41 cellular contexts compared by ENCODE assay signal in genomic region chr9:122446819-122447484, GRCh38. TPM values are rescaled to one million over a fixed set of nuclear protein-coding genes. Genes with fewer than 3 reads are reported as not detected.
DNase-seq lines count a peak whose midpoint lies in the region; ATAC-seq, FAIRE-seq and TF ChIP-seq lines count a peak whose summit lies in the region.
"Had no signal": no experiment of that assay in that cellular context is flagged by ENCODE, and none has a peak within 500 bp of the region (broad histone marks: within the 10 kb centered on the region; RNA-seq: fewer than 3 reads in every experiment).

No MANE protein-coding gene starts in this region.

- POLR2A ChIA-PET in K562 (lab: Yijun Ruan, JAX): interaction anchor here (0.5 to 1.0 kb wide), 4 partner anchors 16 to 301 kb away, joined by 3 read pairs; no protein-coding TSS in a partner anchor

- H3K27me3 Mint-ChIP-seq in stimulated activated naive B cell treated with anti-CD40 and anti-IgM and Interleukin-4, amounts not matched to agents 10 μg/mL and 1 μg/mL and 100 μg/mL, for 72 hours: peaks cover 24 to 47% of the 10 kb centered on the region in 2 donors

- in situ Hi-C loops in K562 (cut with MboI): loop anchor here (10.0 kb wide), 1 partner anchor 72 kb away; the partner anchor contains the start of gene PTGS1

- no peaks in the 10 kb centered on the region for H3K79me2 ChIP-seq in K562 (ENCODE audit: control insufficient read depth, insufficient read depth, low read length)

- CTCF ChIA-PET in K562 (lab: Yijun Ruan, JAX; ENCODE audit: low intra/inter-chr PET ratio): no interaction called here

- H3K9me3 ChIP-seq in K562 (replicated peaks; ENCODE audit: control insufficient read depth, insufficient read depth, low read depth, low read length): peaks cover 27% of the 10 kb centered on the region
- H3K9me3 ChIP-seq: BE2C, esophagus squamous epithelium, gastroesophageal sphincter, sigmoid colon had no signal

- no peak for TF ChIP-seq RAD21 in K562 (CRISPR knock-in tag; conservative IDR thresholded peaks at IDR 0.05 in 1 of 2, IDR thresholded peaks at IDR 0.05 in 1 of 2)

- DNase-seq in EL (peak; percentile 33), NCI-H226 (peak; percentile 62), K562 (ENCODE audit: extremely low read depth in 1 of 4, low spot score in 3 of 4) (peak; percentile 47 to 81 (median 58)), fibroblast of villous mesenchyme (ENCODE audit: low read depth) (peak; percentile 8), NCI-H2227 (lab: John Stamatoyannopoulos, UW; ENCODE audit: unreplicated experiment) (no peak)
- DNase-seq in stimulated activated naive B cell treated with anti-CD40 and anti-IgM and Interleukin-4, amounts not matched to agents 10 μg/mL and 1 μg/mL and 100 μg/mL, for 72 hours: no peak
- DNase-seq in effector CD8-positive, alpha-beta T cell (lab: John Stamatoyannopoulos, UW): no peak
- no peak for DNase-seq in activated CD4-positive, alpha-beta T cell treated with anti-CD3 and anti-CD28 coated beads, Interleukin-2, amount 50 U/mL, for 48 hours
- DNase-seq: ACHN; activated CD4-positive, alpha-beta T cell treated with anti-CD3 and anti-CD28 coated beads for 4 hours; aorta; BE2C; CD8-positive, alpha-beta T cell; DMS 273 treated with DMSO at 0.1 percent for 48 hours; endodermal cell; esophagus squamous epithelium; hippocampal formation; KG1; naive thymus-derived CD8-positive, alpha-beta T cell; NCI-H1092 treated with DMSO at 0.1 percent for 48 hours; NCI-H187; NCI-H524 treated with DMSO at 0.1 percent for 48 hours; nucleus accumbens; PC-9; sigmoid colon; stimulated activated CD4-positive, alpha-beta T cell treated with anti-CD3 and anti-CD28 coated beads, Interleukin-4, amount 100 ng/mL, for 24 hours; WERI-Rb-1 had no signal

- H3K4me1 ChIP-seq in K562 (replicated peaks in 1 of 2; ENCODE audit: control insufficient read depth in 2 of 2, insufficient read depth in 2 of 2, low read length in 2 of 2): peaks cover 7 to 10% of the 10 kb centered on the region in 2 experiments; a peak in 3 of 5 replicates
- H3K4me1 ChIP-seq: BE2C, esophagus squamous epithelium, gastroesophageal sphincter, tibial nerve had no signal

- peak; percentile 87 for ATAC-seq in K562
- no peak for ATAC-seq in stimulated activated naive B cell treated with anti-CD40 and anti-IgM and Interleukin-4, amounts not matched to agents 10 μg/mL and 1 μg/mL and 100 μg/mL, for 72 hours (replicated peaks)
- ATAC-seq: activated T-helper 17 cell treated with anti-CD3 and anti-CD28 coated beads, Interleukin-2, amount 50 U/mL, for 72 hours; CD8-positive, alpha-beta T cell; gastroesophageal sphincter; naive thymus-derived CD8-positive, alpha-beta T cell had no signal

- intact Hi-C loops in K562 (cut with micrococcal nuclease): no loop called here

- no peaks in the 10 kb centered on the region for H3K4me1 Mint-ChIP-seq in stimulated activated naive B cell treated with anti-CD40 and anti-IgM and Interleukin-4, amounts not matched to agents 10 μg/mL and 1 μg/mL and 100 μg/mL, for 72 hours
- H3K4me1 Mint-ChIP-seq: activated T-helper 17 cell treated with anti-CD3 and anti-CD28 coated beads, Interleukin-2, amount 50 U/mL, for 72 hours; endodermal cell; naive thymus-derived CD8-positive, alpha-beta T cell had no signal

- no peak overlapping the region for H3K4me3 Mint-ChIP-seq in stimulated activated naive B cell treated with anti-CD40 and anti-IgM and Interleukin-4, amounts not matched to agents 10 μg/mL and 1 μg/mL and 100 μg/mL, for 72 hours
- H3K4me3 Mint-ChIP-seq: activated naive CD8-positive, alpha-beta T cell; activated T-helper 17 cell treated with anti-CD3 and anti-CD28 coated beads, Interleukin-2, amount 50 U/mL, for 72 hours; CD8-positive, alpha-beta T cell; endodermal cell; naive thymus-derived CD8-positive, alpha-beta T cell; T-helper 1 cell treated with Interleukin-12 subunit alpha and Interleukin-12 subunit beta and Interleukin-4 antibody, amounts not matched to agents 30 μg/mL and 1 μg/mL, for 36 hours had no signal

- peak; percentile 93 for TF ChIP-seq EP300 in K562 (IDR thresholded peaks at IDR 0.05; ENCODE audit: low read length)

- H3K27ac ChIP-seq in K562 (ENCODE audit: extremely low read depth, low read depth, low read length): peak overlapping the region; percentile 75
- H3K27ac ChIP-seq: coronary artery, gastroesophageal sphincter, PC-9, sigmoid colon, SK-N-MC, tibial nerve, WERI-Rb-1 had no signal

- H3K4me3 ChIP-seq in K562 (no peak overlapping the region), fibroblast of villous mesenchyme (ENCODE audit: low read depth, low read length) (no peak overlapping the region)
- H3K4me3 ChIP-seq: coronary artery, esophagus squamous epithelium, gastroesophageal sphincter, lung, PC-9, sigmoid colon, SK-N-MC, tibial nerve had no signal

- H3K9ac ChIP-seq in K562 (ENCODE audit: insufficient read depth in 1 of 2, low read depth in 2 of 2, low read length in 2 of 2): no peak overlapping the region

- H3K9me3 Mint-ChIP-seq in stimulated activated naive B cell treated with anti-CD40 and anti-IgM and Interleukin-4, amounts not matched to agents 10 μg/mL and 1 μg/mL and 100 μg/mL, for 72 hours: no peaks in the 10 kb centered on the region
- H3K9me3 Mint-ChIP-seq: activated T-helper 17 cell treated with anti-CD3 and anti-CD28 coated beads, Interleukin-2, amount 50 U/mL, for 72 hours; CD8-positive, alpha-beta T cell; naive thymus-derived CD8-positive, alpha-beta T cell; T-helper 1 cell treated with Interleukin-12 subunit alpha and Interleukin-12 subunit beta and Interleukin-4 antibody, amounts not matched to agents 30 μg/mL and 1 μg/mL, for 36 hours had no signal

- no peak for TF ChIP-seq CTCF in K562 (IDR thresholded peaks at IDR 0.05 in 2 of 3, conservative IDR thresholded peaks at IDR 0.05 in 1 of 3; ENCODE audit: insufficient read depth in 2 of 3, low read depth in 1 of 3, low read length in 3 of 3)
- TF ChIP-seq CTCF in fibroblast of villous mesenchyme (IDR thresholded peaks at IDR 0.05; ENCODE audit: insufficient read depth, low read depth, low read length): no peak

- H3K4me2 ChIP-seq in K562 (ENCODE audit: insufficient read depth, low read length): no peak overlapping the region
- H3K4me2 ChIP-seq: PC-9 had no signal

- no peak overlapping the region for H3K27ac Mint-ChIP-seq in stimulated activated naive B cell treated with anti-CD40 and anti-IgM and Interleukin-4, amounts not matched to agents 10 μg/mL and 1 μg/mL and 100 μg/mL, for 72 hours
- H3K27ac Mint-ChIP-seq: activated naive CD8-positive, alpha-beta T cell; activated T-helper 17 cell treated with anti-CD3 and anti-CD28 coated beads, Interleukin-2, amount 50 U/mL, for 72 hours; CD8-positive, alpha-beta T cell; endodermal cell; progenitor cell of endocrine pancreas; T-helper 1 cell treated with Interleukin-12 subunit alpha and Interleukin-12 subunit beta and Interleukin-4 antibody, amounts not matched to agents 30 μg/mL and 1 μg/mL, for 36 hours had no signal

- H3K36me3 Mint-ChIP-seq in stimulated activated naive B cell treated with anti-CD40 and anti-IgM and Interleukin-4, amounts not matched to agents 10 μg/mL and 1 μg/mL and 100 μg/mL, for 72 hours: no peaks in the 10 kb centered on the region
- H3K36me3 Mint-ChIP-seq: activated naive CD8-positive, alpha-beta T cell; CD8-positive, alpha-beta T cell; naive thymus-derived CD8-positive, alpha-beta T cell had no signal

- no peaks in the 10 kb centered on the region for H3K36me3 ChIP-seq in K562 (ENCODE audit: control insufficient read depth, insufficient read depth, low read length)
- H3K36me3 ChIP-seq: BE2C, esophagus squamous epithelium, gastroesophageal sphincter, sigmoid colon, tibial nerve, WERI-Rb-1 had no signal

- no peak for TF ChIP-seq POLR2A in K562 (conservative IDR thresholded peaks at IDR 0.05)

- peak; percentile 88 for FAIRE-seq in K562 (lab: Jason Lieb, UNC)
- FAIRE-seq: GM12891, H54 had no signal

- no peaks in the 10 kb centered on the region for H3K9me1 ChIP-seq in K562 (ENCODE audit: control insufficient read depth, insufficient read depth, low read length)

- H2AFZ ChIP-seq in K562 (ENCODE audit: low read depth, low read length): no peak overlapping the region
- H2AFZ ChIP-seq: PC-9 had no signal

- H4K20me1 ChIP-seq in K562 (replicated peaks; ENCODE audit: control insufficient read depth, insufficient read depth, low read length): no peaks in the 10 kb centered on the region

- 0% methylated on average over 3 of the region's 3 CpGs for WGBS in K562 (ENCODE audit: insufficient coverage, low coverage, missing lambda C conversion rate)

- BruUV-seq in K562 (replicated peaks; lab: Mats Ljungman, UMichigan): no TSS peak

- no peaks in the 10 kb centered on the region for H3K27me3 ChIP-seq in K562 (ENCODE audit: control insufficient read depth in 2 of 2, insufficient read depth in 2 of 2, low read length in 2 of 2)
- H3K27me3 ChIP-seq: BE2C, esophagus squamous epithelium, gastroesophageal sphincter, sigmoid colon, tibial nerve had no signal

TF ChIP-seq in K562, 482 proteins besides CTCF, POLR2A, EP300 and RAD21 (continues in another document):
- TF ChIP-seq BCL6 (CRISPR knock-in tag; IDR thresholded peaks at IDR 0.05) (peak; percentile 90; the same call in 1 of the 2 replicates), U2AF2 (optimal IDR thresholded peaks at IDR 0.05; ENCODE audit: low read depth, low read length) (no peak), TEAD2 (tag; IDR thresholded peaks at IDR 0.05) (no peak), EP400 (IDR thresholded peaks at IDR 0.05) (peak; percentile 51), CBFA2T3 (IDR thresholded peaks at IDR 0.05) (peak; percentile 99), PTBP1 (IDR thresholded peaks at IDR 0.05; ENCODE audit: low read depth, low read length) (no peak), ERF (CRISPR knock-in tag; IDR thresholded peaks at IDR 0.05) (no peak), ZBED1 (IDR thresholded peaks at IDR 0.05) (no peak)

RNA-seq across cellular contexts. Expression of gene OR1J1, which starts 30.8 kb away (rescaled TPM):
- not detected in 2 replicates for total RNA-seq in K562 (2011; cell fraction: chromatin; rRNA removed; ENCODE audit: low replicate concordance)
- total RNA-seq in K562 (2011; cell fraction: nucleolus; rRNA removed): not detected in 2 replicates
- not detected in 2 replicates for total RNA-seq in K562 (2011; cell fraction: nucleoplasm; rRNA removed)
- total RNA-seq in K562 (2014; rRNA removed) (not detected in 2 replicates), K562 (2014; rRNA removed; fragmentation: Illumina TruSeq; extraction: Trizol) (not detected in 2 replicates), K562 (2015; rRNA removed; fragmentation: Illumina TruSeq; extraction: Trizol) (not detected in 2 replicates), K562 (2021) (not detected in 2 replicates), fibroblast of villous mesenchyme (not detected in 2 replicates)
- polyA plus RNA-seq in K562 (2011; rRNA removed) (not detected in 2 replicates), K562 (2014; fragmentation: Illumina TruSeq; extraction: Trizol) (not detected in 2 replicates), K562 (2014; fragmentation: Nextera tagmentation; extraction: Ambion mirVana) (not detected), K562 (2014; rRNA removed) (not detected in 2 replicates)
- not detected in 2 replicates for polyA plus RNA-seq in K562 (2011; cell fraction: cytosol; rRNA removed)
- polyA plus RNA-seq in K562 (2011; cell fraction: nucleus; rRNA removed): not detected in 2 replicates
- polyA plus RNA-seq in K562 (2012): 0.10 TPM in 1 of 2 replicates, not detected in the other
- polyA minus RNA-seq in K562 (2011; rRNA and poly(A)+ RNA removed): not detected in 2 replicates
- not detected in 2 replicates for polyA minus RNA-seq in K562 (2011; cell fraction: cytosol; rRNA and poly(A)+ RNA removed)
- not detected in 2 replicates for polyA minus RNA-seq in K562 (2011; cell fraction: nucleus; rRNA and poly(A)+ RNA removed)
- total RNA-seq: activated T-helper 17 cell treated with anti-CD3 and anti-CD28 coated beads, Interleukin-2, amount 50 U/mL, for 72 hours; aorta; cardiac septum; CD8-positive, alpha-beta T cell; endodermal cell; esophagus squamous epithelium; gastroesophageal sphincter; lung; MCF 10A; mononuclear cell; naive thymus-derived CD8-positive, alpha-beta T cell; PC-9; progenitor cell of endocrine pancreas; sigmoid colon; tibial nerve had no signal
- polyA plus RNA-seq: aorta; lung; naive thymus-derived CD8-positive, alpha-beta T cell; sigmoid colon had no signal

Comparison
In these comparisons a context has a peak if more than half of its experiments do, and no peak if none do; other contexts are left out.
1. DNase-seq: peak in EL (single experiment), NCI-H226 (single experiment), K562 (4 of 4) and fibroblast of villous mesenchyme (single experiment); none in stimulated activated naive B cell treated with anti-CD40 and anti-IgM and Interleukin-4, amounts not matched to agents 10 μg/mL and 1 μg/mL and 100 μg/mL, for 72 hours (single experiment), effector CD8-positive, alpha-beta T cell (single experiment), activated CD4-positive, alpha-beta T cell treated with anti-CD3 and anti-CD28 coated beads, Interleukin-2, amount 50 U/mL, for 48 hours (0 of 2) and NCI-H2227 (single experiment).